In genomic region chr14:103528158-103528511, GRCh38 we compare ENCODE assay signal across 8 cellular contexts. TPM values are rescaled to one million over a fixed set of nuclear protein-coding genes. Genes with fewer than 3 reads are reported as not detected.
DNase-seq lines count a peak whose midpoint lies in the region; ATAC-seq and TF ChIP-seq lines count a peak whose summit lies in the region.

No MANE protein-coding gene starts in this region.

- H3K4me2 ChIP-seq in PC-9, result peak overlapping the region; percentile 97

- H3K4me3 ChIP-seq in GM06990 (replicated peaks; ENCODE audit: low read depth, low read length) (peak overlapping the region; percentile 81), PC-9 (peak overlapping the region; percentile 79)

- H3K27ac Mint-ChIP-seq in neural crest cell (ENCODE audit: unreplicated experiment), result no peak overlapping the region

- no peak for DNase-seq in GM06990 (ENCODE audit: extremely low read depth, insufficient read length)
- DNase-seq in PC-9, result peak in 1 of 2 experiments; percentile 40
- DNase-seq in epithelial cell of prostate (ENCODE audit: low read depth, low spot score), result no peak
- no peak for DNase-seq in neural crest cell (ENCODE audit: low read depth, low spot score)
- DNase-seq in NCI-H510A treated with DMSO at 0.1 percent for 48 hours (lab: John Stamatoyannopoulos, UW), result no peak
- no peak for DNase-seq in HEK293T (ENCODE audit: extremely low spot score)
- DNase-seq in D341Med (ENCODE audit: low spot score), result no peak

- H3K4me1 ChIP-seq in PC-9 (replicated peaks; ENCODE audit: insufficient read depth), result peaks cover 23% of the 10 kb centered on the region

- H2AFZ ChIP-seq in PC-9, result peak overlapping the region; percentile 87; the same call in 1 of the 2 replicates

- no peak for ATAC-seq in HG03196 (IDR thresholded peaks at IDR 0.05; ENCODE audit: unreplicated experiment)

- H4K20me1 ChIP-seq in PC-9 (ENCODE audit: insufficient read depth), result peaks cover 32% of the 10 kb centered on the region

- no peaks in the 10 kb centered on the region for H3K36me3 Mint-ChIP-seq in neural crest cell (ENCODE audit: low read depth)

- CTCF ChIA-PET in PC-9 (lab: Charles Lee) (interaction anchor here (0.8 to 1.9 kb wide), 2 partner anchors 10 to 11 kb away, joined by 3 to 10 read pairs; no protein-coding TSS in a partner anchor), HEK293T (lab: Yijun Ruan, JAX) (interaction anchor here (1.1 to 1.2 kb wide), 2 partner anchors 9 to 23 kb away, joined by 3 to 7 read pairs; no protein-coding TSS in a partner anchor)

- H3K9me3 ChIP-seq in PC-9 (ENCODE audit: insufficient read depth, low read depth), result no peaks in the 10 kb centered on the region

- peaks cover 45% of the 10 kb centered on the region for H3F3A ChIP-seq in PC-9 (ENCODE audit: insufficient read depth, low read depth)

- POLR2A ChIA-PET in PC-9 (lab: Charles Lee; ENCODE audit: unreplicated experiment), result interaction anchor here (0.6 kb wide), 3 partner anchors 13 to 69 kb away, joined by 3 to 6 read pairs (median 3); no protein-coding TSS in a partner anchor
- POLR2A ChIA-PET in HEK293T (lab: Yijun Ruan, JAX), result interaction anchor here (1.1 to 7.7 kb wide), 6 partner anchors 7 to 30 kb away, joined by 3 to 83 read pairs (median 9); partner anchors contain the start of gene CKB

- H3K27me3 Mint-ChIP-seq in neural crest cell (ENCODE audit: low read depth), result peaks cover 13% of the 10 kb centered on the region

- H3K9me3 Mint-ChIP-seq in neural crest cell, result no peaks in the 10 kb centered on the region

- H3K4me3 Mint-ChIP-seq in neural crest cell, result peak overlapping the region; percentile 93

- no peaks in the 10 kb centered on the region for H3K9me2 ChIP-seq in PC-9 (ENCODE audit: insufficient read depth)

- H3K4me1 Mint-ChIP-seq in neural crest cell, result peaks cover 37% of the 10 kb centered on the region

- H3K36me3 ChIP-seq in GM06990 (ENCODE audit: control insufficient read depth, insufficient read depth, low read length) (peaks cover 10% of the 10 kb centered on the region), PC-9 (ENCODE audit: low read depth) (0 out of 2 replicates have a peak, but pooled peaks cover 12% of the 10 kb centered on the region)

- no TSS peak for BruUV-seq in PC-9 (replicated peaks; lab: Mats Ljungman, UMichigan)

- H3K27me3 ChIP-seq in GM06990 (replicated peaks; ENCODE audit: control insufficient read depth, insufficient read depth, low read length) (no peaks in the 10 kb centered on the region), PC-9 (ENCODE audit: insufficient read depth, low read depth) (no peaks in the 10 kb centered on the region)

- intact Hi-C loops in PC-9 (cut with micrococcal nuclease; ENCODE audit: unreplicated experiment), result no loop called here

- no peak overlapping the region for H3K27ac ChIP-seq in PC-9
- peak overlapping the region; percentile 36 for H3K27ac ChIP-seq in epithelial cell of prostate

- TF ChIP-seq CTCF in GM06990 (IDR thresholded peaks at IDR 0.05; ENCODE audit: insufficient read depth, low read length, poor library complexity, severe bottlenecking) (no peak), PC-9 (conservative IDR thresholded peaks at IDR 0.05) (no peak), neural crest cell (conservative IDR thresholded peaks at IDR 0.05) (no peak)

- H3K79me2 ChIP-seq in PC-9 (ENCODE audit: low read depth), result peaks cover 44% of the 10 kb centered on the region

TF ChIP-seq in HEK293T, 16 proteins besides CTCF, POLR2A, EP300 and RAD21:
- TF ChIP-seq LEF1 (IDR thresholded peaks at IDR 0.05; ENCODE audit: borderline replicate concordance), result no peak
- TF ChIP-seq FOXK2 (IDR thresholded peaks at IDR 0.05), result no peak
- no peak for TF ChIP-seq NFRKB (IDR thresholded peaks at IDR 0.05)
- TF ChIP-seq ARNT (IDR thresholded peaks at IDR 0.05), result no peak
- TF ChIP-seq ELF4 (IDR thresholded peaks at IDR 0.05), result no peak
- no peak for TF ChIP-seq FOXA1 (IDR thresholded peaks at IDR 0.05)

RNA-seq across cellular contexts. Expression of gene TRMT61A, which starts 0.9 kb away (rescaled TPM):
- total RNA-seq in PC-9 (2021), result 22.5 and 25.9 TPM in 2 replicates
- 10.9 and 12.5 TPM in 2 replicates for total RNA-seq in neural crest cell

RNA-seq across cellular contexts. Expression of gene CKB, which starts 5.5 kb away (rescaled TPM):
- total RNA-seq in PC-9 (2021), result 64.4 and 66.8 TPM in 2 replicates
- total RNA-seq in neural crest cell, result 961 and 996 TPM in 2 replicates

RNA-seq across cellular contexts. Expression of gene BAG5, which starts 34.3 kb away (rescaled TPM):
- total RNA-seq in PC-9 (2021) (61.5 and 76.5 TPM in 2 replicates), neural crest cell (32.1 and 33.5 TPM in 2 replicates)

RNA-seq across cellular contexts. Expression of gene COA8, which starts 34.6 kb away (rescaled TPM):
- 93.8 and 101 TPM in 2 replicates for total RNA-seq in PC-9 (2021)
- total RNA-seq in neural crest cell, result 33.7 and 37.2 TPM in 2 replicates

Comparison
In these comparisons a context has a peak if more than half of its experiments do, and no peak if none do; other contexts are left out.
1. RNA of gene CKB, which starts 5.5 kb away (total RNA-seq): 961 to 996 TPM in neural crest cell; 64.4 to 66.8 TPM in PC-9; every median in the first group is over 10 times any median in the second.